ENCODE assay signal across 12 cellular contexts in the genomic region with DNA sequence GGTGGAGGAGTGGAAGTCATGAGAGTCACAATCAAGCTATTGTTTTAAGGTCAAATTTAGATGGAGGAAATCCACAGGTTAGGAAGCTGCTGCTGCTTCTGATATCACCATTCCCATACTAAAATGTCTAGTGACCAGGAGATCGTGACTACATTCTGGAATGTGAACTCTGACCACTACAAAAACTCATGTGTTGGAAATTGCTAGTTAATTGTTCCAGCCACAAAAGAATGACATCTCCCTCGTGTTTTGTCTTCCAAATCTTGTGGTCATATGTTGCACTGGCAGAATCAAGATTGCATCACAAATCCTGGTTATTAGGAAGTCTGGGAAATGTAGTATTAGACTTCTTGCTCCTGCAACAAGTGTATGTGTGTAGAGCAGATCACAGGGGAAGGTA.
DNase-seq lines count a peak whose midpoint lies in the region; TF ChIP-seq lines count a peak whose summit lies in the region.
"Had no signal": no experiment of that assay in that cellular context is flagged by ENCODE, and none has a peak within 500 bp of the region (broad histone marks: within the 10 kb centered on the region; RNA-seq: fewer than 3 reads in every experiment).

No MANE protein-coding gene starts in this region.

- peak overlapping the region; percentile 70 for H2AFZ ChIP-seq in osteoblast (ENCODE audit: low read length)

- H3K27me3 ChIP-seq in SJSA1 (replicated peaks) (no peaks in the 10 kb centered on the region), osteoblast (ENCODE audit: insufficient read depth, low read length) (no peaks in the 10 kb centered on the region)

- H3K4me1 ChIP-seq in SJSA1 (replicated peaks) (peaks cover 8% of the 10 kb centered on the region), osteoblast (ENCODE audit: insufficient read depth, low read length) (peaks cover 6% of the 10 kb centered on the region)

- H3K4me2 ChIP-seq in osteoblast (ENCODE audit: insufficient read depth, low read length), result peak overlapping the region; percentile 39

- TF ChIP-seq CTCF in osteoblast (IDR thresholded peaks at IDR 0.05; ENCODE audit: extremely low read depth, low read depth, low read length), result no peak

- H3K9me3 ChIP-seq in SJSA1 (replicated peaks) (no peaks in the 10 kb centered on the region), osteoblast (ENCODE audit: low read depth, low read length) (no peaks in the 10 kb centered on the region)
- H3K9me3 ChIP-seq: thoracic aorta had no signal

- H3K4me3 ChIP-seq in SJSA1 (no peak overlapping the region), osteoblast (ENCODE audit: insufficient read depth, low read length) (no peak overlapping the region)
- H3K4me3 ChIP-seq: thoracic aorta had no signal

- peak overlapping the region; percentile 11; the same call in 1 of the 2 replicates for H3K27ac ChIP-seq in SJSA1
- no peak overlapping the region for H3K27ac ChIP-seq in osteoblast (ENCODE audit: low read depth, low read length)
- H3K27ac ChIP-seq: thoracic aorta had no signal

- H4K20me1 ChIP-seq in osteoblast (ENCODE audit: insufficient read depth, low read length), result no peaks in the 10 kb centered on the region

- H3K36me3 ChIP-seq in SJSA1, result no peaks in the 10 kb centered on the region
- H3K36me3 ChIP-seq in osteoblast (ENCODE audit: insufficient read depth, low read length), result no peaks in the 10 kb centered on the region
- H3K36me3 ChIP-seq: thoracic aorta had no signal

- DNase-seq in GM04503 (ENCODE audit: low read depth), result peak; percentile 61
- DNase-seq in SJSA1 (ENCODE audit: low read depth in 1 of 2, low spot score in 2 of 2), result peak in 1 of 2 experiments; percentile 31
- DNase-seq in fibroblast of gingiva (ENCODE audit: low read depth), result peak; percentile 71
- no peak for DNase-seq in osteoblast (ENCODE audit: insufficient read length, low spot score, missing footprints)
- no peak for DNase-seq in NK-92 treated with Interleukin-12 subunit alpha and Interleukin-12 subunit beta, amount 100 ng/mL, for 24 hours (lab: John Stamatoyannopoulos, UW)
- DNase-seq in activated CD8-positive, alpha-beta memory T cell treated with anti-CD3 and anti-CD28 coated beads for 24 hours, result no peak
- no peak for DNase-seq in amygdala (lab: John Stamatoyannopoulos, UW)
- DNase-seq in HuH-7.5 (ENCODE audit: low spot score), result no peak
- DNase-seq: activated CD4-positive, alpha-beta T cell treated with anti-CD3 and anti-CD28 coated beads, Interleukin-2, amount 50 U/mL, for 48 hours; NCI-H524 treated with DMSO at 0.1 percent for 48 hours; T-cell had no signal

- no peaks in the 10 kb centered on the region for H3K79me2 ChIP-seq in osteoblast (ENCODE audit: insufficient read depth, low read length)

Comparison
In these comparisons a context has a peak if more than half of its experiments do, and no peak if none do; other contexts are left out.
1. DNase-seq: peak in GM04503 (single experiment) and fibroblast of gingiva (single experiment); none in osteoblast (single experiment), NK-92 treated with Interleukin-12 subunit alpha and Interleukin-12 subunit beta, amount 100 ng/mL, for 24 hours (single experiment), activated CD8-positive, alpha-beta memory T cell treated with anti-CD3 and anti-CD28 coated beads for 24 hours (single experiment), amygdala (0 of 56) and HuH-7.5 (single experiment).